8 cellular contexts compared by ENCODE assay signal in the genomic region with DNA sequence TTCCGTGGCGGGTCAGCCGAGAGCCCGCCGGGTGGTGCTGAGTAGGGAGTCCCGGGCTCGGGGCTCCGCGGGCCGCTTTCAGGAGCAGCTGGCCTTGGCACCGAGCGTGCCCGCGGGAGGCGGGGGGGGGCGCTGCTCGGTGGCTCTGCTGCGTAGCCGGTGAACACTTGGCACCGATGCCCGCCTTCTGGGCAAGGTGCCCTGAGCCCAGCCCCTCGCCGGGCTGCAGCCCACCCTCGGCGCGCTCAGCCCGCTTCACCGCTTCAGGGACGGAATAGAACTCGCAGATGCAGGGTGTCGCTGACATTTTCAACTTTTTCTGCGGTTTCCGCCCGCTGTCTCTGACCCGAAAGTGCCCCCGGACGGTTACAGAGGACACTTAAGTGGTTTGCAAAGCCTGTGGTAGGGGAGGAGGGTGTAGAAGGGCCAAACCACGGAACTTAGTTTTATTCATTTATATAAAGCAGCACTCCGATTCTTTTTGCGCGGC. TPM values are rescaled to one million over a fixed set of nuclear protein-coding genes. Genes with fewer than 3 reads are reported as not detected.
DNase-seq lines count a peak whose midpoint lies in the region; ATAC-seq and TF ChIP-seq lines count a peak whose summit lies in the region.

No MANE protein-coding gene starts in this region.

- H3F3A ChIP-seq in neural progenitor cell (ENCODE audit: low read depth): no peaks in the 10 kb centered on the region

- H4K20me1 ChIP-seq in neural progenitor cell (ENCODE audit: low read depth): no peaks in the 10 kb centered on the region

- no peaks in the 10 kb centered on the region for H3K79me2 ChIP-seq in neural progenitor cell (ENCODE audit: low read depth)

- H3K9me3 Mint-ChIP-seq in neural progenitor cell: no peaks in the 10 kb centered on the region

- peak overlapping the region; percentile 93 for H3K4me2 ChIP-seq in neural progenitor cell

- ATAC-seq in GM21717 (IDR thresholded peaks at IDR 0.05; ENCODE audit: unreplicated experiment): peak; percentile 46

- H3K4me3 ChIP-seq in GM12864 (ENCODE audit: low read depth, low read length): peak overlapping the region; percentile 76
- peak overlapping the region; percentile 58 for H3K4me3 ChIP-seq in fibroblast of the aortic adventitia (ENCODE audit: low read depth, low read length)
- H3K4me3 ChIP-seq in neural progenitor cell: peak overlapping the region; percentile 56

- H3K27me3 Mint-ChIP-seq in neural progenitor cell (ENCODE audit: insufficient read depth, low read depth): peaks cover 30% of the 10 kb centered on the region

- peak overlapping the region; percentile 58 for H2AFZ ChIP-seq in neural progenitor cell (replicated peaks)

- no peak overlapping the region for H3K27ac ChIP-seq in neural progenitor cell

- no peak overlapping the region for H3K27ac Mint-ChIP-seq in neural progenitor cell

- H3K4me1 ChIP-seq in neural progenitor cell: no peaks in the 10 kb centered on the region

- H3K36me3 Mint-ChIP-seq in neural progenitor cell: no peaks in the 10 kb centered on the region

- H3K4me3 Mint-ChIP-seq in neural progenitor cell: peak overlapping the region; percentile 87

- no peak overlapping the region for H3K9ac ChIP-seq in neural progenitor cell

- TF ChIP-seq CTCF in GM12864 (IDR thresholded peaks at IDR 0.05; ENCODE audit: low read depth, low read length, missing control alignments): no peak
- TF ChIP-seq CTCF in fibroblast of the aortic adventitia (IDR thresholded peaks at IDR 0.05; ENCODE audit: insufficient read depth, low read length): no peak
- no peak for TF ChIP-seq CTCF in neural progenitor cell (IDR thresholded peaks at IDR 0.05)

- peaks cover 9% of the 10 kb centered on the region for H3K4me1 Mint-ChIP-seq in neural progenitor cell

- H3K27me3 ChIP-seq in neural progenitor cell: peaks cover 70% of the 10 kb centered on the region

- no peak for DNase-seq in GM12864 (ENCODE audit: low read depth)
- DNase-seq in KG1 (lab: John Stamatoyannopoulos, UW): peak; percentile 75
- DNase-seq in activated T-cell treated with anti-CD3 and anti-CD28 coated beads for 24 hours (ENCODE audit: low read depth): peak; percentile 43
- peak; percentile 16 for DNase-seq in fibroblast of the aortic adventitia (ENCODE audit: low read depth)
- DNase-seq in neural progenitor cell (ENCODE audit: low spot score): no peak
- no peak for DNase-seq in occipital lobe (lab: John Stamatoyannopoulos, UW)
- no peak for DNase-seq in amniotic stem cell (lab: John Stamatoyannopoulos, UW)

- H3K36me3 ChIP-seq in neural progenitor cell: no peaks in the 10 kb centered on the region

- H3K9me3 ChIP-seq in neural progenitor cell (ENCODE audit: low read depth): no peaks in the 10 kb centered on the region

RNA-seq across cellular contexts. Expression of a gene that starts 0.7 kb away (rescaled TPM):
- total RNA-seq in fibroblast of the aortic adventitia (ENCODE audit: low replicate concordance): 0.33 TPM in 1 of 2 replicates, not detected in the other
- total RNA-seq in neural progenitor cell (ENCODE audit: low replicate concordance): 0.19 and 0.64 TPM in 2 replicates
- 6.1 TPM for total RNA-seq in occipital lobe

Comparison
In these comparisons a context has a peak if more than half of its experiments do, and no peak if none do; other contexts are left out.
1. DNase-seq: peak in KG1 (single experiment), activated T-cell treated with anti-CD3 and anti-CD28 coated beads for 24 hours (single experiment) and fibroblast of the aortic adventitia (single experiment); none in GM12864 (single experiment), neural progenitor cell (single experiment), occipital lobe (single experiment) and amniotic stem cell (single experiment).
2. Peak in every context shown above with its lines, with median percentiles within 50 percentile points of each other: H3K4me3 ChIP-seq.